In the genomic region with DNA sequence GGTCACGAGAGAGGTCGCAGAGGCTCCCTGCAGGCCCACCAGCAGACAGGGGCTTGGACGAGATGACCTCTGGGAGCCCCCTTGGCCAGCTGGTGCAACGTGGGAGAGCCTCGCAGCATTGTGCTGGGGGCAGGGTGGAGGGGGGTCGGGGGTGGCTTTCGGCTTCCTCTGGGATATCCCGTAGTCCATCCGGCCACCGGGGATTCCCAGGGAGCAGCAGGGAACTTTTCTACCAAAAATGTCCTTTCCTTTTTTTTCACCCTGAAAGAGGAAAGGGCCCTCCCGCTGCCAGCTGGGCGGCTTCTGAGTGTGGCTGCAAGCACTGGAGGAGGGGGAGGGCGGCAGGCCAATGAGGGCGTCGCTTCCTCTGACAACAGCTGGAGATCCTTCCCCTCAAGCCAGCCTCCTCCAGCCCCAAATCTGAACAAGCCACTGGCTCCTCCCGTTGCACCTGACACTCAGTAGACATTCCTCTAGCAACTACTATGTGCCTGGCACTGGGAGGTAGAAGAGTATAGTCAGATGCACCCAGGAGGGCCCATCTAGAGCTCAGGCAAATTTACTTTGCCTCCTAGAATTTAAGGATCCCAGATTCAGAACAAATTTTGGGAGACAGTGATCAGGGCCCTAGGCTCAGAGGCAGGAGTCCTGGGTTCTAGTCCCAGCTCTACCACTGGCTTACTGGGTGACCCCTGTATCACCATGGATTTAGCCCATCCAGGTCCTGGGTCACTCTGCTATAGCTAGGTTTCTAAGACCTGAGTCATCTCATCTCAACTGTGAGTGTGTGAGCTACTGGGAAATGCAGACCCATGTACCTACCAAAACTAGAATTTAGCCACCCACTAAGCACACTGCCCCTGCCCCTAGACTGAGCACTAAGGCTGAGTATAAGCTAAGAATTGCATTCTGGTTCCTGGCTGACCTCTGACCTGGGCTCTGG, we compare ENCODE assay signal across 8 cellular contexts.
A peak's percentile ranks its signal among the peaks of the same experiment; 100 is the strongest.
DNase-seq lines count a peak whose midpoint lies in the region; ATAC-seq and TF ChIP-seq lines count a peak whose summit lies in the region.

No MANE protein-coding gene starts in this region.

- H3K36me3 Mint-ChIP-seq in effector memory CD8-positive, alpha-beta T cell (ENCODE audit: insufficient read depth): peaks cover 10% of the 10 kb centered on the region

- 0 out of 2 replicates have a peak overlapping the region, but pooled peaks have one; percentile 18 for H3K4me3 ChIP-seq in WI38 (ENCODE audit: low read depth, low read length)

- peaks cover 40 to 54% of the 10 kb centered on the region in 2 donors for H3K4me1 Mint-ChIP-seq in effector memory CD8-positive, alpha-beta T cell (ENCODE audit: low read depth in 2 of 2)

- no peaks in the 10 kb centered on the region for H3K27me3 Mint-ChIP-seq in effector memory CD8-positive, alpha-beta T cell

- peak; percentile 25 for ATAC-seq in effector memory CD8-positive, alpha-beta T cell (replicated peaks)
- no peak for ATAC-seq in HG03439 (IDR thresholded peaks at IDR 0.05; ENCODE audit: unreplicated experiment)

- no peaks in the 10 kb centered on the region for H3K9me3 Mint-ChIP-seq in effector memory CD8-positive, alpha-beta T cell

- H3K27ac Mint-ChIP-seq in effector memory CD8-positive, alpha-beta T cell: peak overlapping the region in 1 of 2 donors; percentile 57

- DNase-seq in stimulated activated CD4-positive, alpha-beta T cell treated with anti-CD3 and anti-CD28 coated beads, Interleukin-12 subunit alpha, Interleukin-12 subunit beta, amount 100 ng/mL, for 4 hours: peak; percentile 24
- DNase-seq in stimulated activated CD4-positive, alpha-beta T cell treated with anti-CD3 and anti-CD28 coated beads, Interleukin-4, amount 100 ng/mL, for 4 hours: no peak
- peak; percentile 84 for DNase-seq in KBM-7
- no peak for DNase-seq in effector memory CD8-positive, alpha-beta T cell
- DNase-seq in medulla oblongata (ENCODE audit: extremely low spot score): peak; percentile 84
- DNase-seq in superior temporal gyrus (ENCODE audit: extremely low spot score): peak; percentile 35

- in situ Hi-C loops in KBM-7 (cut with MboI; ENCODE audit: low pct_unique_long_range_greater_than_20kb, low sequenced_read_pairs): no loop called here

- no peak for TF ChIP-seq CTCF in WI38 (IDR thresholded peaks at IDR 0.05; ENCODE audit: low read depth, low read length)

- peak overlapping the region; percentile 63 to 95 for H3K4me3 Mint-ChIP-seq in effector memory CD8-positive, alpha-beta T cell

Comparison
In these comparisons a context has a peak if more than half of its experiments do, and no peak if none do; other contexts are left out.
1. DNase-seq: peak in stimulated activated CD4-positive, alpha-beta T cell treated with anti-CD3 and anti-CD28 coated beads, Interleukin-12 subunit alpha, Interleukin-12 subunit beta, amount 100 ng/mL, for 4 hours (single experiment), KBM-7 (single experiment), medulla oblongata (single experiment) and superior temporal gyrus (single experiment); none in stimulated activated CD4-positive, alpha-beta T cell treated with anti-CD3 and anti-CD28 coated beads, Interleukin-4, amount 100 ng/mL, for 4 hours (0 of 2) and effector memory CD8-positive, alpha-beta T cell (0 of 3).